ENCODE assay signal across 8 cellular contexts in the genomic region with DNA sequence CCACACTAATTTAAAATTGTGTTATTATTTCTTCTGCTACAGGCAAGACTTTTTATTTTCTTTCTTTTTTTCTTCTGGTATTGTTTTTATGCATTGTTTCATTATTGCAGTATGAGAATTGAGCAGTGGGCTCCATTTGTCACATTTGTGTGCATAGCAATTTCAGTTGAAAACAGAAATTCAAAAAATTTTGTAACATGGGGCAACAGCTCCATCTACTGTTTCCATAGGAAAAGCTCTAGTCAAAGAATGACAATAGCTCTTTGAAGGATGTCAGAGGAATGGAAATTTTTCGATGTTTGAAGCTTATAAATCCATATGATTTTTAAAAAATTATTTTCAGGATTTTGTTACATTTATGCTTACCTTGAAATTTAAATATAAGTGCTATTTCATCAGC.
DNase-seq lines count a peak whose midpoint lies in the region; ATAC-seq and TF ChIP-seq lines count a peak whose summit lies in the region.

No MANE protein-coding gene starts in this region.

- 13 to 27% (median 18%) methylated on average over 1 of the region's 1 CpG for whole genome bisulfite sequencing in stomach, 5 donors

- intact Hi-C loops in stomach (cut with DNase I; ENCODE audit: low total_unique reads): no loop called here

- no peak overlapping the region for H3K9ac ChIP-seq in SU-DHL-6 (ENCODE audit: low read length)

- no peak for TF ChIP-seq EP300 in stomach (IDR thresholded peaks at IDR 0.05)

- peaks cover 0 to 3% (median 0%) of the 10 kb centered on the region in 4 donors for H3K4me1 ChIP-seq in stomach

- DNase-seq in AG20443 (ENCODE audit: low spot score) (peak; percentile 39), GM13976 (ENCODE audit: low spot score) (peak; percentile 30), KG1 (lab: John Stamatoyannopoulos, UW) (peak; percentile 9), glomerular endothelial cell (ENCODE audit: extremely low read depth, low read depth, low spot score) (peak; percentile 5), stomach (no peak)

- H3K79me2 ChIP-seq in SU-DHL-6 (ENCODE audit: insufficient read depth, low read length): no peaks in the 10 kb centered on the region

- no peak overlapping the region for H2AFZ ChIP-seq in SU-DHL-6 (ENCODE audit: low read depth, low read length, severe bottlenecking)

- H3K36me3 ChIP-seq in SU-DHL-6 (ENCODE audit: low read length): no peaks in the 10 kb centered on the region
- H3K36me3 ChIP-seq in stomach: no peaks in the 10 kb centered on the region

- H3K27me3 ChIP-seq in SU-DHL-6 (ENCODE audit: low read length) (no peaks in the 10 kb centered on the region), stomach (no peaks in the 10 kb centered on the region)

- H3K4me3 ChIP-seq in SU-DHL-6 (ENCODE audit: insufficient read depth, low read length, poor library complexity, severe bottlenecking) (no peak overlapping the region), stomach (no peak overlapping the region)

- no peak for TF ChIP-seq POLR2A in stomach (IDR thresholded peaks at IDR 0.05)

- H3K27ac ChIP-seq in SU-DHL-6 (ENCODE audit: low read depth, low read length) (no peak overlapping the region), stomach (no peak overlapping the region)

- H3K9me2 ChIP-seq in SU-DHL-6 (replicated peaks; ENCODE audit: insufficient read depth, low read length): no peaks in the 10 kb centered on the region

- no peaks in the 10 kb centered on the region for H3F3A ChIP-seq in SU-DHL-6 (ENCODE audit: insufficient read depth)

- in situ Hi-C loops in GM13976 (cut with MboI; ENCODE audit: low sequenced_read_pairs, unreplicated experiment): loop anchor here (25.0 kb wide), 2 partner anchors 271 to 371 kb away; no protein-coding TSS in a partner anchor

- H4K20me1 ChIP-seq in SU-DHL-6 (ENCODE audit: low read depth, low read length): no peaks in the 10 kb centered on the region

- ATAC-seq in HG03139 (IDR thresholded peaks at IDR 0.05; ENCODE audit: unreplicated experiment): no peak
- ATAC-seq in GM18873 (IDR thresholded peaks at IDR 0.05; ENCODE audit: low FRiP score, unreplicated experiment): no peak

- TF ChIP-seq CTCF in GM13976 (IDR thresholded peaks at IDR 0.05; ENCODE audit: borderline replicate concordance, control extremely low read depth, extremely low read depth, insufficient read depth, missing control alignments) (peak; percentile 42), SU-DHL-6 (IDR thresholded peaks at IDR 0.05; ENCODE audit: insufficient read depth, low read length, poor library complexity, severe bottlenecking) (peak; percentile 51), stomach (IDR thresholded peaks at IDR 0.05) (peak in 5 of 7 experiments; percentile 35 to 63 (median 51))

- no peak overlapping the region for H3K4me2 ChIP-seq in SU-DHL-6 (ENCODE audit: low read depth, low read length, poor library complexity, severe bottlenecking)

- no peaks in the 10 kb centered on the region for H3K9me3 ChIP-seq in SU-DHL-6 (ENCODE audit: insufficient read depth, low read length)
- no peaks in the 10 kb centered on the region for H3K9me3 ChIP-seq in stomach
